1 cellular context compared by ENCODE assay signal in the genomic region with DNA sequence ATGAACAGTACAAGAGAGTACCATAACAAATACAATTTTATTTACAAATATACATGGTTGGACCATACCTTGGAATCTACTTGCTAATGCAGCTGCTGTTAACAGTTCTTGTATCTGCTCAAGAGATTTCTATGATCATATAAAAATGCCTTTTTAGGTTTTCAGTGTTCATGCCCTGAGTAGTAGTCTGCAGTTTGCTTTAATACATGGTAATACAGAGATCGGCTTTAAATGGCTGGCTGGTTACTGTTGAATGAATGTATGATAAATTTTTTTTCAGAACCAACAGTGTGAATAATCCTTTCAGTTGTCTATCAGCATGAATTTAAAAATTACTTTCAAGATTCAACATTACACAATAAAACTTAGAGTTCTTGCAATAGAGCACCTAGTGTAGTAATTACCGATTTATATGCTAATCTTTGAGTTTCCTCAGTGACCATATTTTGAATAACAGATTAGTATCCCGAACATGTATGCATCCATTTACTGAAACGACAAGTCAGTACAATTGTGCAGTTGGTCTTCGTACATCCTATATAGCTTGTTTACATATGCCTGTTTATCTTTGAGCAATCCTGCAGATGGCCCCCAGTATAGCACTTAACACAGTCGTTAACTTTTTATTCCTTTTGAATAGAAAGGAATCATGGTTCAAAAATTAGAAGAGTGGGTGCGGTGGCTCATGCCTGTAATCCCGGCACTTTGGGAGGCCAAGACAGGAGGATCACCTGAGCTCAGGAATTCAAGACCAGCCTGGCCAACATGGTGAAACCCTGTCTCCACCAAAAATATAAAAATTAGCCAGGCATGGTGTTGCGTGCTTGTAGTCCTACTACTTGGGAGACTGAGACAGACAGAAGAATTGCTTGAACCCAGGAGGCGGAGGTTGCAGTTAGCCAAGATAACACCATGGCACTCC.
TF ChIP-seq lines count a peak whose summit lies in the region.

No MANE protein-coding gene starts in this region.

TF ChIP-seq in HepG2, 621 proteins besides CTCF, POLR2A, EP300 and RAD21:
- TF ChIP-seq PITX1 (CRISPR knock-in tag; IDR thresholded peaks at IDR 0.05), result 0 out of 2 replicates have a peak, but pooled peaks have one; percentile 23
- no peak for TF ChIP-seq JUN (CRISPR knock-in tag; IDR thresholded peaks at IDR 0.05)
- TF ChIP-seq ZNF569 (CRISPR knock-in tag; IDR thresholded peaks at IDR 0.05; ENCODE audit: borderline replicate concordance), result no peak
- TF ChIP-seq MBD4 (IDR thresholded peaks at IDR 0.05; ENCODE audit: borderline replicate concordance, low read length), result 0 out of 2 replicates have a peak, but pooled peaks have one; percentile 14
- TF ChIP-seq ZNF781 (CRISPR knock-in tag; IDR thresholded peaks at IDR 0.05; ENCODE audit: borderline replicate concordance, not compliant biosample characterization), result peak; percentile 38
- TF ChIP-seq CERS6 (CRISPR knock-in tag; IDR thresholded peaks at IDR 0.05), result no peak
- peak; percentile 39; the same call in 1 of the 2 replicates for TF ChIP-seq CEBPB (IDR thresholded peaks at IDR 0.05; ENCODE audit: borderline replicate concordance, low read depth, low read length)
- TF ChIP-seq FOXA1 (IDR thresholded peaks at IDR 0.05), result no peak
- TF ChIP-seq FOXA1 (CRISPR knock-in tag; IDR thresholded peaks at IDR 0.05), result peak; percentile 67
- no peak for TF ChIP-seq ZNF572 (CRISPR knock-in tag; IDR thresholded peaks at IDR 0.05)
- TF ChIP-seq CHD2 (IDR thresholded peaks at IDR 0.05; ENCODE audit: low read depth, low read length), result 0 out of 2 replicates have a peak, but pooled peaks have one; percentile 31
- no peak for TF ChIP-seq EZH2 (conservative IDR thresholded peaks at IDR 0.05; ENCODE audit: low read depth, low read length)
- TF ChIP-seq, protein P1, sequence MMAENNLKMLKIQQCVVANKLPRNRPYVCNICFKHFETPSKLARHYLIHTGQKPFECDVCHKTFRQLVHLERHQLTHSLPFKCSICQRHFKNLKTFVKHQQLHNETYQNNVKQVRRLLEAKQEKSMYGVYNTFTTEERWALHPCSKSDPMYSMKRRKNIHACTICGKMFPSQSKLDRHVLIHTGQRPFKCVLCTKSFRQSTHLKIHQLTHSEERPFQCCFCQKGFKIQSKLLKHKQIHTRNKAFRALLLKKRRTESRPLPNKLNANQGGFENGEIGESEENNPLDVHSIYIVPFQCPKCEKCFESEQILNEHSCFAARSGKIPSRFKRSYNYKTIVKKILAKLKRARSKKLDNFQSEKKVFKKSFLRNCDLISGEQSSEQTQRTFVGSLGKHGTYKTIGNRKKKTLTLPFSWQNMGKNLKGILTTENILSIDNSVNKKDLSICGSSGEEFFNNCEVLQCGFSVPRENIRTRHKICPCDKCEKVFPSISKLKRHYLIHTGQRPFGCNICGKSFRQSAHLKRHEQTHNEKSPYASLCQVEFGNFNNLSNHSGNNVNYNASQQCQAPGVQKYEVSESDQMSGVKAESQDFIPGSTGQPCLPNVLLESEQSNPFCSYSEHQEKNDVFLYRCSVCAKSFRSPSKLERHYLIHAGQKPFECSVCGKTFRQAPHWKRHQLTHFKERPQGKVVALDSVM (CRISPR knock-in tag; IDR thresholded peaks at IDR 0.05), result 0 out of 2 replicates have a peak, but pooled peaks have one; percentile 12
- no peak for TF ChIP-seq SOX13 (IDR thresholded peaks at IDR 0.05)
- TF ChIP-seq SOX13 (CRISPR knock-in tag; conservative IDR thresholded peaks at IDR 0.05 in 1 of 2, IDR thresholded peaks at IDR 0.05 in 1 of 2), result peak in 1 of 2 experiments; percentile 94; a peak in 1 of 4 replicates
- TF ChIP-seq ZNF841 (CRISPR knock-in tag; IDR thresholded peaks at IDR 0.05; ENCODE audit: borderline replicate concordance), result peak; percentile 43; the same call in 1 of the 2 replicates
- TF ChIP-seq SRSF4 (IDR thresholded peaks at IDR 0.05; ENCODE audit: low read depth, low read length, poor library complexity, severe bottlenecking), result peak; percentile 67
- peak; percentile 56; the same call in 1 of the 2 replicates for TF ChIP-seq POLR2G (IDR thresholded peaks at IDR 0.05; ENCODE audit: low read depth, low read length)
- TF ChIP-seq POLR2AphosphoS5 (IDR thresholded peaks at IDR 0.05; ENCODE audit: low read depth, low read length), result peak; percentile 21; the same call in 1 of the 2 replicates
- TF ChIP-seq SSRP1 (CRISPR knock-in tag; IDR thresholded peaks at IDR 0.05), result peak; percentile 23; the same call in 1 of the 2 replicates
- TF ChIP-seq, protein P2, sequence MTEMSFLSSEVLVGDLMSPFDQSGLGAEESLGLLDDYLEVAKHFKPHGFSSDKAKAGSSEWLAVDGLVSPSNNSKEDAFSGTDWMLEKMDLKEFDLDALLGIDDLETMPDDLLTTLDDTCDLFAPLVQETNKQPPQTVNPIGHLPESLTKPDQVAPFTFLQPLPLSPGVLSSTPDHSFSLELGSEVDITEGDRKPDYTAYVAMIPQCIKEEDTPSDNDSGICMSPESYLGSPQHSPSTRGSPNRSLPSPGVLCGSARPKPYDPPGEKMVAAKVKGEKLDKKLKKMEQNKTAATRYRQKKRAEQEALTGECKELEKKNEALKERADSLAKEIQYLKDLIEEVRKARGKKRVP (CRISPR knock-in tag; IDR thresholded peaks at IDR 0.05), result peak; percentile 22 to 55; a peak in 3 of 4 replicates
- TF ChIP-seq PAF1 (CRISPR knock-in tag; IDR thresholded peaks at IDR 0.05), result peak; percentile 21; the same call in 1 of the 2 replicates
- no peak for TF ChIP-seq HCFC1 (IDR thresholded peaks at IDR 0.05; ENCODE audit: low read depth, low read length)
- no peak for TF ChIP-seq PCBP1 (IDR thresholded peaks at IDR 0.05; ENCODE audit: borderline replicate concordance, low read depth, low read length)
- TF ChIP-seq RBM22 (optimal IDR thresholded peaks at IDR 0.05; ENCODE audit: low read length), result peak; percentile 68
- 0 out of 2 replicates have a peak, but pooled peaks have one; percentile 32 for TF ChIP-seq ZNF589 (CRISPR knock-in tag; conservative IDR thresholded peaks at IDR 0.05)
- TF ChIP-seq FOXA3 (CRISPR knock-in tag; IDR thresholded peaks at IDR 0.05), result peak; percentile 37; the same call in 1 of the 2 replicates
- TF ChIP-seq ZNF792 (CRISPR knock-in tag; IDR thresholded peaks at IDR 0.05), result no peak
- peak; percentile 90 for TF ChIP-seq ZC3H4 (CRISPR knock-in tag; IDR thresholded peaks at IDR 0.05; ENCODE audit: borderline replicate concordance)
- peak; percentile 69 for TF ChIP-seq RBFOX2 (IDR thresholded peaks at IDR 0.05; ENCODE audit: low read depth, low read length)
